Comparison of ENCODE assay signal across 8 cellular contexts in the genomic region with DNA sequence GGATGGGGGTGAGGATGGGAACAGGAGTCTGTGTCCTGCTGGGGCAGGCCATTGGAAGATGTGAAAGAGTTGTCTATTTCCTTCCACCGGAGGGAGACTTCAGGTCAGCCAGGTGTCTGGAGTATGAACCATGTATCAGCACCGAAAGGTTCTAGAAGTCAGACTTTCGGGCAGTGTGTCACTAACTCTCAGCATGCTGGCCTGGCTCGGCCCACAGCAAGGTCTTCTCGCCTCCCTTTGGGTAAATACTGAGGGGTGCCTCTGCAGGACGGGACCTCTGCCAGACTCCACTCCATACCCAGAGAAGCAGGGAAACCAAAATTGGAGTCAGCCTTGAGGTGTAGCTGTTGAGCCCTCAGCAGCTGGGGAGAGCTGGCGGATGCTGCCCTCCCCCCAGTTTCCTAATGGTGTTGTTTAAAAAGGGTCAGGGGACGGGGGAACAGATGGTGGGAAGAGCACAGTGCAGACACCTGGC. TPM values are rescaled to one million over a fixed set of nuclear protein-coding genes. Genes with fewer than 3 reads are reported as not detected.
DNase-seq lines count a peak whose midpoint lies in the region; FAIRE-seq and TF ChIP-seq lines count a peak whose summit lies in the region.

No MANE protein-coding gene starts in this region.

- no peak overlapping the region for H2BK20ac ChIP-seq in H1 (ENCODE audit: low read length)

- no peaks in the 10 kb centered on the region for H4K20me1 ChIP-seq in H1 (replicated peaks in 1 of 2; ENCODE audit: control insufficient read depth in 1 of 2, insufficient read depth in 2 of 2, low read length in 2 of 2)

- H3K9ac ChIP-seq in H1 (replicated peaks in 1 of 4; ENCODE audit: extremely low read depth in 1 of 4, low read depth in 3 of 4, low read length in 3 of 4): no peak overlapping the region

- H3K4me2 ChIP-seq in H1 (ENCODE audit: insufficient read depth in 1 of 2, low read depth in 2 of 2, low read length in 2 of 2): no peak overlapping the region

- H3K4me3 ChIP-seq in H1 (ENCODE audit: extremely low read depth in 1 of 4, insufficient read depth in 2 of 4, low read depth in 3 of 4, low read length in 4 of 4) (no peak overlapping the region), thymus (ENCODE audit: low read length) (peak overlapping the region; percentile 47)

- H2AK5ac ChIP-seq in H1 (ENCODE audit: low read depth, low read length): no peak overlapping the region

- peaks cover 0 to 9% (median 1%) of the 10 kb centered on the region in 4 experiments; a peak in 3 of 7 replicates for H3K4me1 ChIP-seq in H1 (replicated peaks in 1 of 4; ENCODE audit: control insufficient read depth in 3 of 4, insufficient read depth in 4 of 4, low read length in 3 of 4)
- H3K4me1 ChIP-seq in thymus (ENCODE audit: control insufficient read depth, insufficient read depth, low read length): peaks cover 25% of the 10 kb centered on the region

- no peak overlapping the region for H2BK12ac ChIP-seq in H1 (ENCODE audit: low read depth, low read length)

- no peaks in the 10 kb centered on the region for H3K9me3 Mint-ChIP-seq in activated naive CD4-positive, alpha-beta T cell treated with anti-CD3 and anti-CD28 coated beads, Interleukin-2, amount 10 ng/mL, durations not matched to agents 7 days and 5 days
- no peaks in the 10 kb centered on the region for H3K9me3 Mint-ChIP-seq in activated naive CD4-positive, alpha-beta T cell treated with anti-CD3 and anti-CD28 coated beads for 36 hours

- TF ChIP-seq RAD21 in H1 (IDR thresholded peaks at IDR 0.05 in 1 of 2, conservative IDR thresholded peaks at IDR 0.05 in 1 of 2; ENCODE audit: low read depth in 2 of 2, low read length in 2 of 2): peak; percentile 13 to 33; a peak in 2 of 4 replicates

- FAIRE-seq in H1 (lab: Jason Lieb, UNC): no peak

- no peak overlapping the region for H3K27ac ChIP-seq in H1 (ENCODE audit: low read depth, low read length)
- no peak overlapping the region for H3K27ac ChIP-seq in thymus (ENCODE audit: low read depth)

- H3K18ac ChIP-seq in H1 (ENCODE audit: extremely low read depth, low read length): no peak overlapping the region

- TF ChIP-seq CTCF in H1 (IDR thresholded peaks at IDR 0.05; ENCODE audit: control extremely low read depth in 1 of 3, insufficient read depth in 1 of 3, low read depth in 1 of 3, low read length in 3 of 3): peak in 1 of 3 experiments; percentile 44; a peak in 1 of 4 replicates

- H3K14ac ChIP-seq in H1 (ENCODE audit: insufficient read length): no peak overlapping the region

- H4K8ac ChIP-seq in H1 (ENCODE audit: extremely low read depth, insufficient read depth, low read length): no peak overlapping the region; the same call in 1 of the 2 replicates

- no peaks in the 10 kb centered on the region for H3K79me2 ChIP-seq in H1 (ENCODE audit: control insufficient read depth in 1 of 2, insufficient read depth in 2 of 2, low read length in 2 of 2)

- DNase-seq in activated naive CD4-positive, alpha-beta T cell treated with anti-CD3 and anti-CD28 coated beads, Interleukin-2, amount 10 ng/mL, durations not matched to agents 7 days and 5 days: peak; percentile 31
- DNase-seq in activated naive CD4-positive, alpha-beta T cell treated with anti-CD3 and anti-CD28 coated beads for 36 hours: no peak
- peak; percentile 54 for DNase-seq in NCI-H524 treated with DMSO at 0.1 percent for 48 hours (lab: John Stamatoyannopoulos, UW)
- no peak for DNase-seq in H1 (ENCODE audit: low read depth in 1 of 2, low spot score in 2 of 2)
- DNase-seq in NCI-H2227 treated with DMSO at 0.1 percent for 48 hours (lab: John Stamatoyannopoulos, UW): no peak
- no peak for DNase-seq in stimulated activated naive CD4-positive, alpha-beta T cell treated with Interleukin-2 at 50 U/mL for 16 hours (lab: John Stamatoyannopoulos, UW)
- no peak for DNase-seq in foreskin melanocyte

- peaks cover 4 to 33% (median 28%) of the 10 kb centered on the region in 4 experiments for H3K27me3 ChIP-seq in H1 (replicated peaks in 1 of 4; ENCODE audit: control insufficient read depth in 3 of 4, extremely low read depth in 1 of 4, insufficient read depth in 3 of 4, low read length in 3 of 4)
- H3K27me3 ChIP-seq in thymus (ENCODE audit: control insufficient read depth, insufficient read depth): no peaks in the 10 kb centered on the region

- CTCF ChIA-PET in activated naive CD4-positive, alpha-beta T cell treated with anti-CD3 and anti-CD28 coated beads, Interleukin-2, amount 10 ng/mL, durations not matched to agents 7 days and 5 days (lab: Charles Lee): interaction anchor here (0.8 to 1.9 kb wide), 6 partner anchors 9 to 64 kb away, joined by 3 to 5 read pairs (median 4); no protein-coding TSS in a partner anchor
- CTCF ChIA-PET in activated naive CD4-positive, alpha-beta T cell treated with anti-CD3 and anti-CD28 coated beads for 36 hours (lab: Charles Lee): interaction anchor here (1.0 to 1.7 kb wide), 2 partner anchors 41 to 208 kb away, joined by 3 to 6 read pairs; no protein-coding TSS in a partner anchor
- CTCF ChIA-PET in H1 (lab: Charles Lee; ENCODE audit: partially characterized antibody): interaction anchor here (0.8 to 4.2 kb wide), 10 partner anchors 9 to 141 kb away, joined by 3 to 29 read pairs (median 4); no protein-coding TSS in a partner anchor

- H4K91ac ChIP-seq in H1 (replicated peaks; ENCODE audit: insufficient read length, low read length): no peak overlapping the region

- H3K23ac ChIP-seq in H1 (ENCODE audit: insufficient read length): no peak overlapping the region

- no peak overlapping the region for H4K5ac ChIP-seq in H1 (ENCODE audit: insufficient read length, low read depth, low read length)

- H3K79me1 ChIP-seq in H1 (ENCODE audit: low read depth, low read length): no peaks in the 10 kb centered on the region

- WGBS in H1 (ENCODE audit: extremely low coverage in 1 of 2, insufficient coverage in 1 of 2, insufficient read length in 1 of 2, insufficient replicate concordance in 2 of 2, low coverage in 1 of 2, low lambda C conversion rate in 2 of 2, missing lambda C conversion rate in 1 of 2), 2 experiments: 83% methylated on average over 8 of the region's 8 CpGs; no CpG with 5 or more reads in 1 of the 2 experiments
- 9% methylated on average over 8 of the region's 8 CpGs for WGBS in thymus

- TF ChIP-seq EP300 in H1 (IDR thresholded peaks at IDR 0.05; ENCODE audit: borderline replicate concordance in 1 of 2, low read depth in 2 of 2, low read length in 2 of 2): no peak

- peaks cover 85% of the 10 kb centered on the region for H3K4me1 Mint-ChIP-seq in activated naive CD4-positive, alpha-beta T cell treated with anti-CD3 and anti-CD28 coated beads, Interleukin-2, amount 10 ng/mL, durations not matched to agents 7 days and 5 days
- H3K4me1 Mint-ChIP-seq in activated naive CD4-positive, alpha-beta T cell treated with anti-CD3 and anti-CD28 coated beads for 36 hours (ENCODE audit: low read depth): peaks cover 44% of the 10 kb centered on the region

- peaks cover 11% of the 10 kb centered on the region for H3K36me3 Mint-ChIP-seq in activated naive CD4-positive, alpha-beta T cell treated with anti-CD3 and anti-CD28 coated beads, Interleukin-2, amount 10 ng/mL, durations not matched to agents 7 days and 5 days
- no peaks in the 10 kb centered on the region for H3K36me3 Mint-ChIP-seq in activated naive CD4-positive, alpha-beta T cell treated with anti-CD3 and anti-CD28 coated beads for 36 hours (ENCODE audit: low read depth)

- H2BK5ac ChIP-seq in H1 (ENCODE audit: low read depth, low read length): no peak overlapping the region

- H3K27me3 Mint-ChIP-seq in activated naive CD4-positive, alpha-beta T cell treated with anti-CD3 and anti-CD28 coated beads, Interleukin-2, amount 10 ng/mL, durations not matched to agents 7 days and 5 days: peaks cover 75% of the 10 kb centered on the region
- H3K27me3 Mint-ChIP-seq in activated naive CD4-positive, alpha-beta T cell treated with anti-CD3 and anti-CD28 coated beads for 36 hours (ENCODE audit: low read depth): peaks cover 76% of the 10 kb centered on the region

- intact Hi-C loops in activated naive CD4-positive, alpha-beta T cell treated with anti-CD3 and anti-CD28 coated beads for 36 hours (cut with micrococcal nuclease): no loop called here

- H3K4me3 Mint-ChIP-seq in activated naive CD4-positive, alpha-beta T cell treated with anti-CD3 and anti-CD28 coated beads, Interleukin-2, amount 10 ng/mL, durations not matched to agents 7 days and 5 days: peak overlapping the region; percentile 90
- H3K4me3 Mint-ChIP-seq in activated naive CD4-positive, alpha-beta T cell treated with anti-CD3 and anti-CD28 coated beads for 36 hours: no peak overlapping the region

- TF ChIP-seq POLR2A in H1 (IDR thresholded peaks at IDR 0.05; ENCODE audit: control extremely low read depth in 1 of 2, low read depth in 2 of 2, low read length in 2 of 2): no peak

- H3K9me3 ChIP-seq in H1 (ENCODE audit: insufficient read depth in 2 of 2, low read depth in 1 of 2, low read length in 1 of 2) (no peaks in the 10 kb centered on the region), thymus (ENCODE audit: control insufficient read depth) (no peaks in the 10 kb centered on the region)

- H2BK120ac ChIP-seq in H1 (replicated peaks; ENCODE audit: low read depth, low read length): no peak overlapping the region

- H2AFZ ChIP-seq in H1 (ENCODE audit: low read length): no peak overlapping the region

- H3K56ac ChIP-seq in H1 (replicated peaks; ENCODE audit: insufficient read length, low read depth, low read length): no peak overlapping the region

- H3K36me3 ChIP-seq in H1 (ENCODE audit: control insufficient read depth in 2 of 4, insufficient read depth in 4 of 4, low read length in 3 of 4): no peaks in the 10 kb centered on the region
- no peaks in the 10 kb centered on the region for H3K36me3 ChIP-seq in thymus (ENCODE audit: control insufficient read depth, insufficient read depth)

- 0 out of 2 replicates have a peak, but pooled peaks cover 2% of the 10 kb centered on the region for H3K23me2 ChIP-seq in H1 (ENCODE audit: low read depth, low read length)

- no peak overlapping the region for H2BK15ac ChIP-seq in H1 (ENCODE audit: low read length)

- no peak overlapping the region for H3K4ac ChIP-seq in H1 (replicated peaks; ENCODE audit: insufficient read length, low read depth, low read length)

- H3K27ac Mint-ChIP-seq in activated naive CD4-positive, alpha-beta T cell treated with anti-CD3 and anti-CD28 coated beads, Interleukin-2, amount 10 ng/mL, durations not matched to agents 7 days and 5 days: peak overlapping the region; percentile 71
- no peak overlapping the region for H3K27ac Mint-ChIP-seq in activated naive CD4-positive, alpha-beta T cell treated with anti-CD3 and anti-CD28 coated beads for 36 hours

- POLR2A ChIA-PET in H1 (lab: Charles Lee; ENCODE audit: partially characterized antibody): interaction anchor here (1.4 kb wide), 1 partner anchor 10 kb away, joined by 3 read pairs; no protein-coding TSS in a partner anchor

RNA-seq across cellular contexts. Expression of gene CIITA, which starts 0.5 kb away (rescaled TPM):
- under 1 TPM; 0.12 to 0.29 TPM for total RNA-seq in activated naive CD4-positive, alpha-beta T cell treated with anti-CD3 and anti-CD28 coated beads for 36 hours
- total RNA-seq in H1 (2021; fragmentation: NEBNext Ultra II Directional; extraction: Animal tissue kit (Norgen Biotek cat#: 25700)): 0.06 and 0.07 TPM in 2 replicates
- polyA plus RNA-seq in H1 (2011; rRNA removed) (0.16 and 0.17 TPM in 2 replicates), thymus (32.8 TPM)
- 0.14 TPM for polyA plus RNA-seq in H1 (2011; cell fraction: cytosol; rRNA removed)
- 0.44 TPM for polyA plus RNA-seq in H1 (2011; cell fraction: nucleus; rRNA removed)
- polyA plus RNA-seq in H1 (2012, experiment 1 of 2): 0.13 to 0.37 TPM (median 0.29 TPM) in 4 replicates
- 0.14 TPM for polyA plus RNA-seq in H1 (2012, experiment 2 of 2)
- polyA plus RNA-seq in H1 (2013, experiment 1 of 2): 0.02 TPM
- polyA plus RNA-seq in H1 (2013, experiment 2 of 2): 0.04 TPM
- polyA minus RNA-seq in H1 (2011; rRNA and poly(A)+ RNA removed): 0.05 and 0.09 TPM in 2 replicates
- polyA minus RNA-seq in H1 (2011; cell fraction: cytosol; rRNA and poly(A)+ RNA removed): not detected
- not detected for polyA minus RNA-seq in H1 (2011; cell fraction: nucleus; rRNA and poly(A)+ RNA removed)

RNA-seq across cellular contexts. Expression of gene TVP23A, which starts 58.9 kb away (rescaled TPM):
- not detected for total RNA-seq in activated naive CD4-positive, alpha-beta T cell treated with anti-CD3 and anti-CD28 coated beads for 36 hours
- total RNA-seq in H1 (2021; fragmentation: NEBNext Ultra II Directional; extraction: Animal tissue kit (Norgen Biotek cat#: 25700)): 3.1 and 3.2 TPM in 2 replicates
- polyA plus RNA-seq in H1 (2011; rRNA removed) (2.2 TPM in 2 replicates), thymus (5.1 TPM)
- polyA plus RNA-seq in H1 (2011; cell fraction: cytosol; rRNA removed): 1.8 TPM
- 1.9 TPM for polyA plus RNA-seq in H1 (2011; cell fraction: nucleus; rRNA removed)
- 1.9 to 3.6 TPM (median 2.1 TPM) in 4 replicates for polyA plus RNA-seq in H1 (2012, experiment 1 of 2)
- polyA plus RNA-seq in H1 (2012, experiment 2 of 2): 1.8 TPM
- 2.0 TPM for polyA plus RNA-seq in H1 (2013, experiment 1 of 2)
- polyA plus RNA-seq in H1 (2013, experiment 2 of 2): 1.5 TPM
- 2.4 TPM in 2 replicates for polyA minus RNA-seq in H1 (2011; rRNA and poly(A)+ RNA removed)
- polyA minus RNA-seq in H1 (2011; cell fraction: cytosol; rRNA and poly(A)+ RNA removed): 1.3 TPM
- polyA minus RNA-seq in H1 (2011; cell fraction: nucleus; rRNA and poly(A)+ RNA removed): 1.9 TPM

Comparison
In these comparisons a context has a peak if more than half of its experiments do, and no peak if none do; other contexts are left out.
1. DNase-seq: peak in activated naive CD4-positive, alpha-beta T cell treated with anti-CD3 and anti-CD28 coated beads, Interleukin-2, amount 10 ng/mL, durations not matched to agents 7 days and 5 days (single experiment) and NCI-H524 treated with DMSO at 0.1 percent for 48 hours (single experiment); none in activated naive CD4-positive, alpha-beta T cell treated with anti-CD3 and anti-CD28 coated beads for 36 hours (single experiment), H1 (0 of 2), NCI-H2227 treated with DMSO at 0.1 percent for 48 hours (single experiment), stimulated activated naive CD4-positive, alpha-beta T cell treated with Interleukin-2 at 50 U/mL for 16 hours (single experiment) and foreskin melanocyte (single experiment).